Comparison of ENCODE assay signal across 13 cellular contexts in the genomic region with DNA sequence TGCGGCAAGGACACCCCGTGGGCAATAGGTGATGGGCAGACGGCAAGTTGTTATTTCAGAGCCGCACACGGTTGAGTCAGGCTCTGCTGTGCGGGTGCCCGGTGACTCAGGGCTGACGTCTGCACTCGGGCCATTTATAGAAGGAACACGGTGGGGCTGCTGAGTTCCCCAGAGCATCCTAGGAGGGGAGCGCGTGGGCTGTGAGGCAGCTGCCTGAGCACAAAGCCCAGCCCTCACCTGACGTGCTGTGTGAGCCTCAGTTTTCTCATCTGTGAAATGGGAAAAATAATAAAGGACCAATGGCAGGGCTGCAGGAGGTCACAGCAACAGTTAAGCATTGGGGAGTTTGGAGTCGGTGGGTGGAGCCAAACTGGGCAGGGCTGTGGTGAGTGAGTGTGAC. TPM values are rescaled to one million over a fixed set of nuclear protein-coding genes. Genes with fewer than 3 reads are reported as not detected.
DNase-seq lines count a peak whose midpoint lies in the region; ATAC-seq and TF ChIP-seq lines count a peak whose summit lies in the region.
"Had no signal": no experiment of that assay in that cellular context is flagged by ENCODE, and none has a peak within 500 bp of the region (broad histone marks: within the 10 kb centered on the region; RNA-seq: fewer than 3 reads in every experiment).

No MANE protein-coding gene starts in this region.

- DNase-seq in Ammon's horn (ENCODE audit: low spot score): peak; percentile 66
- peak; percentile 89 for DNase-seq in HT1080 (ENCODE audit: low read depth)
- DNase-seq in adrenal gland: peak; percentile 78 to 93 (median 82)
- peak; percentile 90 for DNase-seq in kidney epithelial cell (ENCODE audit: low read depth)
- no peak for DNase-seq in CD4-positive, alpha-beta T cell
- DNase-seq in SKM-1 (lab: John Stamatoyannopoulos, UW; ENCODE audit: unreplicated experiment): no peak
- no peak for DNase-seq in iPS-NIHi11 (ENCODE audit: low spot score)
- DNase-seq: activated CD4-positive, alpha-beta memory T cell treated with anti-CD3 and anti-CD28 coated beads, Interleukin-2, amount 10 ng/mL, durations not matched to agents 7 days and 5 days; DMS79; NCI-H526 treated with DMSO at 0.1 percent for 48 hours; spleen; stimulated activated naive CD8-positive, alpha-beta T cell treated with anti-CD3 and anti-CD28 coated beads, Interleukin-15, amount 100 ng/mL, for 72 hours had no signal

- no peaks in the 10 kb centered on the region for H3K9me3 ChIP-seq in adrenal gland (replicated peaks in 1 of 3)
- no peaks in the 10 kb centered on the region for H3K9me3 ChIP-seq in CD4-positive, alpha-beta T cell (ENCODE audit: control insufficient read depth, low read length)
- H3K9me3 ChIP-seq: spleen had no signal

- no peaks in the 10 kb centered on the region for H3K9me3 Mint-ChIP-seq in CD4-positive, alpha-beta T cell
- H3K9me3 Mint-ChIP-seq: activated CD4-positive, alpha-beta memory T cell treated with anti-CD3 and anti-CD28 coated beads, Interleukin-2, amount 10 ng/mL, durations not matched to agents 7 days and 5 days; stimulated activated naive CD8-positive, alpha-beta T cell treated with anti-CD3 and anti-CD28 coated beads, Interleukin-15, amount 100 ng/mL, for 72 hours had no signal

- no peaks in the 10 kb centered on the region for H3K36me3 ChIP-seq in adrenal gland (replicated peaks in 1 of 2)
- no peaks in the 10 kb centered on the region for H3K36me3 ChIP-seq in kidney epithelial cell (ENCODE audit: control insufficient read depth, insufficient read depth, low read length)
- H3K36me3 ChIP-seq: spleen had no signal

- CTCF ChIA-PET in CD4-positive, alpha-beta T cell (lab: Charles Lee): no interaction called here

- no peak for TF ChIP-seq POLR2A in adrenal gland (IDR thresholded peaks at IDR 0.05)

- peaks cover 16% of the 10 kb centered on the region for H3K27me3 Mint-ChIP-seq in CD4-positive, alpha-beta T cell

- no peak for ATAC-seq in GM21381 (IDR thresholded peaks at IDR 0.05; ENCODE audit: unreplicated experiment)
- ATAC-seq in CD4-positive, alpha-beta T cell (ENCODE audit: poor library complexity): no peak
- ATAC-seq: stimulated activated naive CD8-positive, alpha-beta T cell treated with anti-CD3 and anti-CD28 coated beads, Interleukin-15, amount 100 ng/mL, for 72 hours had no signal

- no peaks in the 10 kb centered on the region for H3K4me1 ChIP-seq in adrenal gland (replicated peaks in 1 of 2)
- H3K4me1 ChIP-seq: spleen had no signal

- no peaks in the 10 kb centered on the region for H3K27me3 ChIP-seq in adrenal gland
- no peaks in the 10 kb centered on the region for H3K27me3 ChIP-seq in kidney epithelial cell (ENCODE audit: control insufficient read depth, insufficient read depth, low read length)
- H3K27me3 ChIP-seq in CD4-positive, alpha-beta T cell (ENCODE audit: control insufficient read depth, insufficient read depth, low read length): no peaks in the 10 kb centered on the region

- no peaks in the 10 kb centered on the region for H3K36me3 Mint-ChIP-seq in CD4-positive, alpha-beta T cell (ENCODE audit: low read depth)

- POLR2A ChIA-PET in CD4-positive, alpha-beta T cell (lab: Charles Lee): no interaction called here

- no peak overlapping the region for H3K27ac Mint-ChIP-seq in CD4-positive, alpha-beta T cell
- H3K27ac Mint-ChIP-seq: activated CD4-positive, alpha-beta memory T cell treated with anti-CD3 and anti-CD28 coated beads, Interleukin-2, amount 10 ng/mL, durations not matched to agents 7 days and 5 days had no signal

- H3K4me3 Mint-ChIP-seq in CD4-positive, alpha-beta T cell: no peak overlapping the region
- H3K4me3 Mint-ChIP-seq: activated CD4-positive, alpha-beta memory T cell treated with anti-CD3 and anti-CD28 coated beads, Interleukin-2, amount 10 ng/mL, durations not matched to agents 7 days and 5 days; stimulated activated naive CD8-positive, alpha-beta T cell treated with anti-CD3 and anti-CD28 coated beads, Interleukin-15, amount 100 ng/mL, for 72 hours had no signal

- intact Hi-C loops in adrenal gland (cut with DNase I): no loop called here
- intact Hi-C loops in CD4-positive, alpha-beta T cell (cut with DNase I, micrococcal nuclease): no loop called here

- no peak for TF ChIP-seq CTCF in adrenal gland (IDR thresholded peaks at IDR 0.05)
- TF ChIP-seq CTCF in kidney epithelial cell (IDR thresholded peaks at IDR 0.05; ENCODE audit: insufficient read depth, low read length, poor library complexity, severe bottlenecking): no peak
- TF ChIP-seq CTCF in CD4-positive, alpha-beta T cell (IDR thresholded peaks at IDR 0.05): no peak

- H3K4me3 ChIP-seq in adrenal gland (no peak overlapping the region), kidney epithelial cell (ENCODE audit: low read depth, low read length) (no peak overlapping the region)
- H3K4me3 ChIP-seq: spleen had no signal

- H3K27ac ChIP-seq in adrenal gland: no peak overlapping the region
- no peak overlapping the region for H3K27ac ChIP-seq in CD4-positive, alpha-beta T cell (ENCODE audit: low read depth, low read length)
- H3K27ac ChIP-seq: spleen had no signal

- 40 to 68% (median 42%) methylated on average over 7 to 14 of the region's 14 CpGs for WGBS in adrenal gland, 4 donors

- H3K4me1 Mint-ChIP-seq in CD4-positive, alpha-beta T cell (ENCODE audit: low read depth): no peaks in the 10 kb centered on the region
- H3K4me1 Mint-ChIP-seq: activated CD4-positive, alpha-beta memory T cell treated with anti-CD3 and anti-CD28 coated beads, Interleukin-2, amount 10 ng/mL, durations not matched to agents 7 days and 5 days; stimulated activated naive CD8-positive, alpha-beta T cell treated with anti-CD3 and anti-CD28 coated beads, Interleukin-15, amount 100 ng/mL, for 72 hours had no signal

RNA-seq across cellular contexts. Expression of a gene that starts 11.3 kb away (rescaled TPM):
- total RNA-seq in HT1080 (2014; rRNA removed; shearing (Covaris generic)): not detected in 2 replicates
- polyA plus RNA-seq in HT1080 (2015; cell fraction: cytosol; rRNA removed): not detected in 2 replicates
- polyA plus RNA-seq in HT1080 (2015; cell fraction: nucleus; rRNA removed): not detected in 2 replicates
- total RNA-seq in adrenal gland (10 to 100 TPM in 1 of 8 donors, 1 to 10 TPM in 7; 1.3 to 10.9 (median 2.6) TPM), kidney epithelial cell (97.0 and 112 TPM in 2 replicates)
- polyA plus RNA-seq in adrenal gland: 1 to 10 TPM; 1.8 to 9.9 (median 4.1) TPM
- total RNA-seq in CD4-positive, alpha-beta T cell: not detected

RNA-seq across cellular contexts. Expression of a gene that starts 22.4 kb away (rescaled TPM):
- total RNA-seq in HT1080 (2014; rRNA removed; shearing (Covaris generic)): 0.03 TPM in 1 of 2 replicates, not detected in the other
- polyA plus RNA-seq in HT1080 (2015; cell fraction: cytosol; rRNA removed): 0.37 TPM in 1 of 2 replicates, not detected in the other
- 0.03 and 0.16 TPM in 2 replicates for polyA plus RNA-seq in HT1080 (2015; cell fraction: nucleus; rRNA removed)
- total RNA-seq in adrenal gland: 10 to 100 TPM in 1 of 8 donors, 1 to 10 TPM in 7; 1.0 to 55.6 (median 2.9) TPM
- 10 to 100 TPM in 1 of 3 donors, 1 to 10 TPM in 2; 7.2 to 20.3 (median 7.9) TPM for polyA plus RNA-seq in adrenal gland
- total RNA-seq in kidney epithelial cell: 0.08 and 0.48 TPM in 2 replicates
- not detected for total RNA-seq in CD4-positive, alpha-beta T cell
- total RNA-seq: activated CD4-positive, alpha-beta memory T cell treated with anti-CD3 and anti-CD28 coated beads, Interleukin-2, amount 10 ng/mL, durations not matched to agents 7 days and 5 days; spleen had no signal

Comparison
In these comparisons a context has a peak if more than half of its experiments do, and no peak if none do; other contexts are left out.
1. DNase-seq: peak in Ammon's horn (single experiment), HT1080 (single experiment), adrenal gland (7 of 7) and kidney epithelial cell (single experiment); none in CD4-positive, alpha-beta T cell (0 of 10), SKM-1 (single experiment) and iPS-NIHi11 (single experiment).